ENCODE assay signal across 2 cellular contexts in the genomic region with DNA sequence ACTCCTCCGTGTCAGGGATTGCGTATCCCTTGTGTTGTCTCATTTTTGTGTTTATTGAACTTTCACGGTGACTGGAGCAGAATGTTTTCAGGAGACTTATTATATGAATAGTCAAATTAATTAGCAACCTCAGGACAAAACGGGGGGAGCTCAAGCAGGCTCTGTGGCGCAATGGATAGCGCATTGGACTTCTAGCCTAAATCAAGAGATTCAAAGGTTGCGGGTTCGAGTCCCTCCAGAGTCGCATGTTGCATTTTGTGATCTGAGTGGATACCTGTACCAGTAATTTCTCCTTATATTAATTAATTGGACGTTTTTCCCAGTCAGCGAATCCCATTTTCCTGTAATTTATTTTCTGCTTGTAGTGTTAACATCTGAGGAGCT.
A peak's percentile ranks its signal among the peaks of the same experiment; 100 is the strongest.
TF ChIP-seq lines count a peak whose summit lies in the region.

No MANE protein-coding gene starts in this region.

TF ChIP-seq in GM23338, 12 proteins besides CTCF, POLR2A, EP300 and RAD21 (continued from another document):
- TF ChIP-seq REST (IDR thresholded peaks at IDR 0.05; ENCODE audit: unreplicated experiment), result no peak

TF ChIP-seq in H1, 55 proteins besides CTCF, POLR2A, EP300 and RAD21 (continued from another document):
- TF ChIP-seq ATF2 (IDR thresholded peaks at IDR 0.05; ENCODE audit: low read length) (no peak), TBP (IDR thresholded peaks at IDR 0.05; ENCODE audit: low read depth, low read length) (peak; percentile 98)
